ENCODE assay signal across 9 cellular contexts in the genomic region with DNA sequence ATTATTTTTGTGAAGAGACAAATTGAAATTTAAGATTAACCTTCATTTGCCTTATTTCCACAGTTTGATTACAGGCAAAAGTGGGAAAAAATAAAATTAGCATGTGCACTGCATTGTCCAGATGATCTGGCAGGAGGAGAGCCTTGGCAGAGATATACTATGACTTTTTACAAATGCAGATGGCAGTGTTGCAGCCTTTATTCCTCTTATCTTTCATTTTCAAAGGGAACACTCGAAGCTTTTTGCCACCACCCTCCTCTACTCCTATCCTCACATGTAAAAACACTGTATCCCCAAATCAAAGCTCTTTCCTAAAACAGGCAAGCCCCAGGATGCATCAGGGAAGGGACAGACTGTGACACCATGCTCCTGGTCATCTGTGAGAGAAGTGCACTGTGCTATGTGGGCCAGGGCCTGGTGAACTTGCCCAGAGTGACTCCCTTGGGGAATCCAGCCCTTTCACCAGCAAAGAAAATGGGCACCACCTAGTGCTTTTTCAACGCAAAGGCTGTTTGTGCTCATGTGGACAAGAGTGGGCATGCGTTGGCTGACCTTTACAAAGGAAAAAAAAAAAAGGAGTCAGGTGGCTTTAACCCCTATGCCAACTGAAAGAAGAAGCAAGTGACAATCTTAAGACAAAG.
DNase-seq lines count a peak whose midpoint lies in the region; ATAC-seq, FAIRE-seq and TF ChIP-seq lines count a peak whose summit lies in the region.
"Had no signal": no experiment of that assay in that cellular context is flagged by ENCODE, and none has a peak within 500 bp of the region (broad histone marks: within the 10 kb centered on the region; RNA-seq: fewer than 3 reads in every experiment).

No MANE protein-coding gene starts in this region.

- no peaks in the 10 kb centered on the region for H3K27me3 ChIP-seq in GM23248 (replicated peaks; ENCODE audit: insufficient read depth)

- no peaks in the 10 kb centered on the region for H3K4me1 Mint-ChIP-seq in immature natural killer cell

- H3K36me3 ChIP-seq in GM23248 (ENCODE audit: low read depth) = no peaks in the 10 kb centered on the region

- TF ChIP-seq CTCF in coronary artery (IDR thresholded peaks at IDR 0.05) = peak; percentile 30

- in situ Hi-C loops in GM23248 (cut with MboI) = no loop called here

- DNase-seq in GM23248 (peak; percentile 54), NCI-H446 treated with DMSO at 0.1 percent for 48 hours (lab: John Stamatoyannopoulos, UW) (peak; percentile 60), coronary artery (ENCODE audit: low spot score) (peak; percentile 77), midbrain (lab: John Stamatoyannopoulos, UW) (peak; percentile 29), immature natural killer cell (no peak), GM12892 (ENCODE audit: insufficient read length) (no peak)

- H3K4me2 ChIP-seq in GM23248 (ENCODE audit: unreplicated experiment) = no peak overlapping the region

- H2AFZ ChIP-seq in GM23248 = no peak overlapping the region
- H2AFZ ChIP-seq: parathyroid adenoma had no signal

- H3K4me3 ChIP-seq in GM23248 (no peak overlapping the region), coronary artery (no peak overlapping the region)

- ATAC-seq in GM19463 (IDR thresholded peaks at IDR 0.05; ENCODE audit: unreplicated experiment) (no peak), GM18867 (IDR thresholded peaks at IDR 0.05; ENCODE audit: unreplicated experiment) (no peak)

- no peaks in the 10 kb centered on the region for H3K36me3 Mint-ChIP-seq in immature natural killer cell

- WGBS in GM23248 (ENCODE audit: low coverage in 1 of 2, low lambda C conversion rate in 2 of 2, missing lambda C conversion rate in 2 of 2), 2 experiments = 70 to 72% methylated on average over 3 of the region's 3 CpGs

- no peaks in the 10 kb centered on the region for H3K9me3 ChIP-seq in GM23248 (ENCODE audit: low read depth)

- no peak overlapping the region for H3K4me3 Mint-ChIP-seq in immature natural killer cell

- H3F3A ChIP-seq in GM23248 (ENCODE audit: insufficient read depth) = no peaks in the 10 kb centered on the region

- no peak for TF ChIP-seq POLR2A in GM12892 (IDR thresholded peaks at IDR 0.05; ENCODE audit: low read depth, low read length)

- H3K9me2 ChIP-seq in GM23248 (ENCODE audit: insufficient read depth) = no peaks in the 10 kb centered on the region

- H3K27ac ChIP-seq in GM23248 (no peak overlapping the region), coronary artery (peak overlapping the region in 1 of 2 donors; percentile 30)
- H3K27ac ChIP-seq: parathyroid adenoma had no signal

- no peak overlapping the region for H3K27ac Mint-ChIP-seq in immature natural killer cell

- peaks cover 0 to 2% (median 0%) of the 10 kb centered on the region in 3 donors for H3K27me3 Mint-ChIP-seq in immature natural killer cell (ENCODE audit: low read depth in 3 of 3)

- H3K9ac ChIP-seq in GM23248 = no peak overlapping the region
- H3K9ac ChIP-seq: parathyroid adenoma had no signal

- H3K9me3 Mint-ChIP-seq in immature natural killer cell = peaks cover 0 to 2% (median 0%) of the 10 kb centered on the region in 6 donors

- no peak for FAIRE-seq in GM12892 (lab: Jason Lieb, UNC)

- H3K4me1 ChIP-seq in GM23248 (ENCODE audit: insufficient read depth) = no peaks in the 10 kb centered on the region
- H3K4me1 ChIP-seq: parathyroid adenoma had no signal

- no peaks in the 10 kb centered on the region for H4K20me1 ChIP-seq in GM23248 (ENCODE audit: insufficient read depth)

- H3K79me2 ChIP-seq in GM23248 (ENCODE audit: insufficient read depth) = no peaks in the 10 kb centered on the region
- H3K79me2 ChIP-seq: parathyroid adenoma had no signal

Comparison
In these comparisons a context has a peak if more than half of its experiments do, and no peak if none do; other contexts are left out.
1. DNase-seq: peak in GM23248 (single experiment), NCI-H446 treated with DMSO at 0.1 percent for 48 hours (single experiment), coronary artery (single experiment) and midbrain (single experiment); none in immature natural killer cell (0 of 3) and GM12892 (single experiment).